In the genomic region with DNA sequence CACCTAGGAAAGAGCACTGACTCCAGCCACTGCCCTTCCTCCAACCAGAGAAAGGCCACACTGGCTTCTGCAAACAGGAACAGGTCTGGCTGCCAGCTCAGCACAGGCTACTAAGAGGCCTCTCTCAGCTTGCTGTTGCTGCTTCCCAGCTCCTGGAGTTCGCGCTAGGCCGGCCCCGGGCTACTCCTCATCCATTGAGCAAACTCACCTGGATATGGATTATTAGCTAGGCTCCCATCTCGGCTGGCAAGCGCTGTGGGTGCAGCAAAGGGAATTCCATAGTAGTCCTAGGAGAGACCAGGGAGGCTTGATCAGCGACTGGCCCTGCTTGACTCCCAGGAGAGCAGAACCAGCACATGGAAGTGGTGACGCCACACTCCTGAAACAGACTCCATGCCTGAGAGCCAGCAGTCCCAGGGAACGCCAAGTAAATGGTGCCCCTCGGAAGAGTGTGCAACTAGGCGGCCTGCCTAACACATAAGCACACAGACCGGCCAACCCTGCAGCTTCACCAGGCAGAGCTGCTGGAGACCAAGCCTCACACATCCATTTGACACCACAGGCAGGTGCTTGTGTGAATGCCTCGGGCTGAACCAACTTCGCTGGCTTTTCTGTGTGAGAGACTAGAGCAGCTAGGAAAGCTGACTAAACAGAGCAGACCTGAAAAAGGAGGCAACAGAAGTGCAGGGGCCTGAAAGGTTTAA, we compare ENCODE assay signal across 23 cellular contexts.
DNase-seq lines count a peak whose midpoint lies in the region; ATAC-seq and TF ChIP-seq lines count a peak whose summit lies in the region.
"Had no signal": no experiment of that assay in that cellular context is flagged by ENCODE, and none has a peak within 500 bp of the region (broad histone marks: within the 10 kb centered on the region; RNA-seq: fewer than 3 reads in every experiment).

No MANE protein-coding gene starts in this region.

- no peak overlapping the region for H3K4me2 ChIP-seq in mesendoderm (ENCODE audit: low read length)
- H3K4me2 ChIP-seq: BLaER1 had no signal

- POLR2A ChIA-PET in RWPE1 (lab: Yijun Ruan, JAX; ENCODE audit: low non-redundant PET), result no interaction called here

- no peak overlapping the region for H2BK5ac ChIP-seq in mesendoderm (ENCODE audit: low read length)

- no peak overlapping the region for H3K23ac ChIP-seq in mesendoderm (ENCODE audit: low read length)

- no peak overlapping the region for H2BK15ac ChIP-seq in mesendoderm (replicated peaks; ENCODE audit: low read depth)

- no peak overlapping the region for H4K5ac ChIP-seq in mesendoderm (ENCODE audit: low read length)

- H3K27me3 ChIP-seq in mesendoderm (ENCODE audit: insufficient read depth, low read length, poor library complexity), result no peaks in the 10 kb centered on the region
- H3K27me3 ChIP-seq: BLaER1, Peyer's patch, upper lobe of left lung had no signal

- no peak overlapping the region for H2BK120ac ChIP-seq in mesendoderm (ENCODE audit: low read depth, low read length)

- DNase-seq in DMS53 (lab: John Stamatoyannopoulos, UW) (peak; percentile 11), DMS53 treated with DMSO at 0.1 percent for 48 hours (lab: John Stamatoyannopoulos, UW; ENCODE audit: unreplicated experiment) (no peak), RWPE1 (ENCODE audit: low spot score) (no peak), left ventricle myocardium superior (peak; percentile 47), posterior vena cava (ENCODE audit: low spot score) (peak; percentile 82), GM13976 (ENCODE audit: low spot score) (no peak), mesendoderm (no peak)
- DNase-seq: 8988T; activated naive CD8-positive, alpha-beta T cell treated with anti-CD3 and anti-CD28 coated beads, Interleukin-2, amount 10 ng/mL, durations not matched to agents 7 days and 5 days; central memory CD4-positive, alpha-beta T cell; DMS 273 treated with DMSO at 0.1 percent for 48 hours; effector memory CD4-positive, alpha-beta T cell; H9; KG1; left colon; NCI-H1092; NCI-H69; Peyer's patch; stimulated activated CD4-positive, alpha-beta T cell treated with anti-CD3 and anti-CD28 coated beads, Interleukin-15, amount 100 ng/mL, for 24 hours; stimulated activated naive CD4-positive, alpha-beta T cell treated with Interleukin-2 at 50 U/mL for 16 hours had no signal

- H4K8ac ChIP-seq in mesendoderm (ENCODE audit: low read depth, low read length), result no peak overlapping the region

- H3K4me1 ChIP-seq in mesendoderm (ENCODE audit: control insufficient read depth, low read depth, low read length), result no peaks in the 10 kb centered on the region
- H3K4me1 ChIP-seq: Peyer's patch had no signal

- no peak for TF ChIP-seq CTCF in RWPE1 (conservative IDR thresholded peaks at IDR 0.05; ENCODE audit: low read depth)
- TF ChIP-seq CTCF in GM13976 (IDR thresholded peaks at IDR 0.05; ENCODE audit: borderline replicate concordance, control extremely low read depth, extremely low read depth, insufficient read depth, missing control alignments), result no peak

- no peak overlapping the region for H3K4ac ChIP-seq in mesendoderm (ENCODE audit: low read depth, low read length)

- H3K4me3 ChIP-seq in mesendoderm (ENCODE audit: low read length), result no peak overlapping the region
- H3K4me3 ChIP-seq: BLaER1, Peyer's patch, upper lobe of left lung had no signal

- H2AK5ac ChIP-seq in mesendoderm (ENCODE audit: low read length), result no peak overlapping the region

- H3K36me3 ChIP-seq in mesendoderm (ENCODE audit: control insufficient read depth, insufficient read depth, low read length), result peaks cover 35% of the 10 kb centered on the region

- no CpG with 5 or more reads among the region's 14 CpGs for WGBS in mesendoderm (ENCODE audit: extremely low coverage, insufficient coverage, low lambda C conversion rate)

- in situ Hi-C loops in GM13976 (cut with MboI; ENCODE audit: low sequenced_read_pairs, unreplicated experiment), result no loop called here

- ATAC-seq in left ventricle myocardium superior (peak; percentile 28), GM19452 (IDR thresholded peaks at IDR 0.05; ENCODE audit: unreplicated experiment) (no peak)

- no peak overlapping the region for H3K56ac ChIP-seq in mesendoderm (ENCODE audit: low read length)

- no peaks in the 10 kb centered on the region for H3K79me2 ChIP-seq in mesendoderm (ENCODE audit: control insufficient read depth, insufficient read depth, low read length)

- no peak overlapping the region for H3K18ac ChIP-seq in mesendoderm (ENCODE audit: low read length)

- CTCF ChIA-PET in RWPE1 (lab: Yijun Ruan, JAX), result interaction anchor here (0.8 to 1.0 kb wide), 2 partner anchors 11 to 195 kb away, joined by 3 to 4 read pairs; no protein-coding TSS in a partner anchor

- intact Hi-C loops in left ventricle myocardium superior (cut with micrococcal nuclease), result no loop called here
- intact Hi-C loops in posterior vena cava (cut with DNase I), result loop anchor here in 1 of 2 donors (10.0 kb wide), 1 partner anchor 151 kb away; no protein-coding TSS in a partner anchor

- peak overlapping the region; percentile 44 for H3K27ac ChIP-seq in RWPE1
- H3K27ac ChIP-seq in mesendoderm (ENCODE audit: low read depth, low read length), result no peak overlapping the region
- H3K27ac ChIP-seq: BLaER1, Peyer's patch had no signal

- H3K9ac ChIP-seq in mesendoderm (ENCODE audit: low read length), result no peak overlapping the region
- H3K9ac ChIP-seq: BLaER1 had no signal

- peaks cover 3% of the 10 kb centered on the region for H3K79me1 ChIP-seq in mesendoderm (ENCODE audit: low read length)

Comparison
In these comparisons a context has a peak if more than half of its experiments do, and no peak if none do; other contexts are left out.
1. DNase-seq: peak in DMS53 (single experiment), left ventricle myocardium superior (single experiment) and posterior vena cava (single experiment); none in DMS53 treated with DMSO at 0.1 percent for 48 hours (single experiment), RWPE1 (single experiment), GM13976 (single experiment) and mesendoderm (single experiment).